30 cellular contexts compared by ENCODE assay signal in the genomic region with DNA sequence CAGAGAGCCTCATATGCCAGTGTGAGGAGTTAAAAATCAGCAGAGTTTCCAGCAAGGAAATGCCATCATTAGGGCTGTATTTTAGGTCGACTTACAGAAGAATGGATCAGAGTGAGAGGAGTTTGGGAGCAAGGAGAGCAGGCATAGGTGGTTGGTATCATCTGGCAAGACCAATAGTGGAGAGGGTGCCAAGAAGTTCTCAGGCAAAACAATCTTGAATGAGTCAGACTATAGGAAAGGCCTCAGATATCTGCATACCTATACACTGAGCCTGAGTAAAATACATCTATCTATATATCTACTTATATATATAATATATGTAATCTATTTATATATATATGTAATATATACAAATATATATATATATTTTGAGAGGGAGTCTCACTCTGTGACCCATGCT. TPM values are rescaled to one million over a fixed set of nuclear protein-coding genes. Genes with fewer than 3 reads are reported as not detected.
"Had no signal": no experiment of that assay in that cellular context is flagged by ENCODE, and none has a peak within 500 bp of the region (broad histone marks: within the 10 kb centered on the region; RNA-seq: fewer than 3 reads in every experiment).

No MANE protein-coding gene starts in this region.

- H3K36me3 ChIP-seq: ascending aorta, MG63, Peyer's patch had no signal

- H3K27ac ChIP-seq: ascending aorta, Peyer's patch had no signal

- H3K4me3 ChIP-seq: ascending aorta, MG63, Peyer's patch had no signal

- H3K4me1 ChIP-seq: ascending aorta, Peyer's patch had no signal

- ATAC-seq: activated CD8-positive, alpha-beta T cell treated with anti-CD3 and anti-CD28 coated beads for 36 hours; Right ventricle myocardium inferior had no signal

- H3K27me3 ChIP-seq: ascending aorta, MG63, Peyer's patch had no signal

- H3K9me3 ChIP-seq: ascending aorta, MG63, Peyer's patch had no signal

- DNase-seq: activated CD4-positive, alpha-beta T cell treated with anti-CD3 and anti-CD28 coated beads, Interleukin-2, amount 10 ng/mL, durations not matched to agents 24 days and 14 days; activated CD4-positive, alpha-beta T cell treated with anti-CD3 and anti-CD28 coated beads, Interleukin-2, amount 50 U/mL, for 4 hours; activated CD8-positive, alpha-beta T cell treated with anti-CD3 and anti-CD28 coated beads for 36 hours; activated gamma-delta T cell; activated naive CD4-positive, alpha-beta T cell treated with Interleukin-2 at 50 U/mL for 16 hours; activated naive CD8-positive, alpha-beta T cell treated with anti-CD3 and anti-CD28 coated beads, Interleukin-2, amount 10 ng/mL, durations not matched to agents 7 days and 5 days; activated T-cell treated with anti-CD3 and anti-CD28 coated beads, Interleukin-2, amount 50 U/mL, for 1 hour; amygdala; caudate nucleus; cerebellar nuclear complex; Karpas-422; MG63; NCI-H1048; NCI-H1105 treated with DMSO at 0.1 percent for 48 hours; NCI-H1436; NCI-H1694; NCI-H1930; NCI-H2081 treated with DMSO at 0.1 percent for 48 hours; NCI-H345; NCI-H524 treated with DMSO at 0.1 percent for 48 hours; Peyer's patch; RPMI8226; T1000 had no signal

RNA-seq across cellular contexts. Expression of gene TMEFF2, which starts 57.3 kb away (rescaled TPM):
- total RNA-seq: activated CD4-positive, alpha-beta T cell treated with anti-CD3 and anti-CD28 coated beads, Interleukin-2, amount 10 ng/mL, durations not matched to agents 24 days and 14 days; activated CD8-positive, alpha-beta memory T cell treated with anti-CD3 and anti-CD28 coated beads for 36 hours; activated CD8-positive, alpha-beta T cell treated with anti-CD3 and anti-CD28 coated beads for 36 hours; activated naive CD8-positive, alpha-beta T cell treated with anti-CD3 and anti-CD28 coated beads, Interleukin-2, amount 10 ng/mL, durations not matched to agents 7 days and 5 days; activated T-helper 2 cell treated with anti-CD3 and anti-CD28 coated beads, Interferon-gamma antibody, Interleukin-2, Interleukin-4, amounts not matched to agents 10 μg/mL and 5 μg/mL and 100 μg/mL, durations not matched to agents 14 hours and 24 hours and 36 hours; ascending aorta; NCI-H460; T-helper 1 cell treated with Interleukin-12 subunit alpha and Interleukin-12 subunit beta and Interleukin-4 antibody, amounts not matched to agents 30 ng/mL and 1 ng/mL, for 36 hours; T-helper 2 cell treated with Interferon-gamma antibody and Interleukin-4, amounts not matched to agents 100 ng/mL and 5 ng/mL, for 36 hours had no signal
